Comparison of ENCODE assay signal across 19 cellular contexts in the genomic region with DNA sequence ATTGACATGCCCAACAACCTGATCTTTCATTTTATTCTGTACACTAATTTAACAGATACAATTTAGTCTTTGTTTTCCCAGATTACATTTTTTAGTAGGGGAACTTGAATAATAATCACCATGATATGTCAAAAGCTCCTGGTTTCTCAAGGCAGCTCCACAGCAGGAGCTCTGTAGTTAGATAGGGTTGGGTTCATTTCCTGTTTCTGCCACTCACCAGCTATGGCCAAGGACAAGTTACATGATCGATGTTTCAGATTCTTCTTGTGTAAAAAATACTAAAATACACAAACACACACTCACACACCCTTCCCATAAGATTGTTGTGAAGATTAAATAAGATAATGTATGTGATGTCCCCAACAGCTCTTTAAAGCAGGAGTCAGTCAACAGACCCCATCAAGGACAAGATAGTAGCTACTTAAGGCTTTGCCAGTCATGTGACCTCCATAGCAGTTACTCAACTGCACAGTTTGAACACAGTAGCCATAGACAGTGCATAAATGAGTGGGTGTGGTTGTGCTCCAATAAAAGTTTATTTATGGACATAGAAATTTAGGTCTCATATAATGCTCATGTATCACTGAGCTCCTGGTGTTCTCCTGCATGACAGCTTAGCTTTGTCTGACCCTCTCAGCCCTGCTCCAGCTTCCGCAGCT. TPM values are rescaled to one million over a fixed set of nuclear protein-coding genes. Genes with fewer than 3 reads are reported as not detected.
"Had no signal": no experiment of that assay in that cellular context is flagged by ENCODE, and none has a peak within 500 bp of the region (broad histone marks: within the 10 kb centered on the region; RNA-seq: fewer than 3 reads in every experiment).

No MANE protein-coding gene starts in this region.

- DNase-seq: activated CD4-positive, alpha-beta memory T cell treated with anti-CD3 and anti-CD28 coated beads for 36 hours; activated CD4-positive, alpha-beta T cell treated with anti-CD3 and anti-CD28 coated beads for 36 hours; activated CD8-positive, alpha-beta memory T cell treated with anti-CD3 and anti-CD28 coated beads, Interleukin-2, amount 10 ng/mL, durations not matched to agents 7 days and 5 days; activated naive CD4-positive, alpha-beta T cell treated with anti-CD3 and anti-CD28 coated beads, Interleukin-2, amount 10 ng/mL, durations not matched to agents 7 days and 5 days; activated T-cell treated with anti-CD3 and anti-CD28 coated beads, Interleukin-2, amount 50 U/mL, for 1 hour; dermis blood vessel endothelial cell; effector memory CD8-positive, alpha-beta T cell; foreskin melanocyte; head of caudate nucleus; left cardiac atrium; midbrain; psoas muscle; right lobe of liver; spleen; stimulated activated CD4-positive, alpha-beta T cell treated with anti-CD3 and anti-CD28 coated beads, Interleukin-1b, Interleukin-23, amount 100 ng/mL, for 48 hours; stimulated activated naive CD8-positive, alpha-beta T cell treated with anti-CD3 and anti-CD28 coated beads, Interleukin-15, amount 100 ng/mL, for 72 hours had no signal

- H3K4me1 ChIP-seq: psoas muscle, right lobe of liver had no signal

- H3K27ac ChIP-seq: psoas muscle, right lobe of liver had no signal

- H3K4me3 ChIP-seq: lung, psoas muscle, right lobe of liver, spleen had no signal

- H3K9me3 ChIP-seq: psoas muscle, right lobe of liver, spleen had no signal

- H3K36me3 ChIP-seq: right lobe of liver, spleen had no signal

- ATAC-seq: activated CD4-positive, alpha-beta T cell treated with anti-CD3 and anti-CD28 coated beads for 36 hours; activated CD8-positive, alpha-beta memory T cell treated with anti-CD3 and anti-CD28 coated beads, Interleukin-2, amount 10 ng/mL, durations not matched to agents 7 days and 5 days; effector memory CD8-positive, alpha-beta T cell; left cardiac atrium; psoas muscle; right lobe of liver; stimulated activated naive CD8-positive, alpha-beta T cell treated with anti-CD3 and anti-CD28 coated beads, Interleukin-15, amount 100 ng/mL, for 72 hours had no signal

- H3K27me3 ChIP-seq: right lobe of liver, spleen had no signal

RNA-seq across cellular contexts. Expression of a gene that starts 18.4 kb away (rescaled TPM):
- total RNA-seq: activated CD4-positive, alpha-beta memory T cell treated with anti-CD3 and anti-CD28 coated beads for 36 hours; activated CD4-positive, alpha-beta T cell treated with anti-CD3 and anti-CD28 coated beads for 36 hours; activated T-helper 2 cell treated with anti-CD3 and anti-CD28 coated beads, Interferon-gamma antibody, Interleukin-2, Interleukin-4, amounts not matched to agents 10 μg/mL and 5 μg/mL and 100 μg/mL, durations not matched to agents 14 hours and 24 hours and 36 hours; myocyte had no signal
